16 cellular contexts compared by ENCODE assay signal in genomic region chr15:49521802-49522201, GRCh38.
DNase-seq lines count a peak whose midpoint lies in the region; ATAC-seq and TF ChIP-seq lines count a peak whose summit lies in the region.
"Had no signal": no experiment of that assay in that cellular context is flagged by ENCODE, and none has a peak within 500 bp of the region (broad histone marks: within the 10 kb centered on the region; RNA-seq: fewer than 3 reads in every experiment).

No MANE protein-coding gene starts in this region.

- no peak overlapping the region for H3K4me2 ChIP-seq in PC-9

- intact Hi-C loops in tibial artery (cut with DNase I; ENCODE audit: low total_unique reads) (no loop called here), PC-9 (cut with micrococcal nuclease; ENCODE audit: unreplicated experiment) (no loop called here)

- no peaks in the 10 kb centered on the region for H4K20me1 ChIP-seq in PC-9 (ENCODE audit: insufficient read depth)

- peak; percentile 16 for DNase-seq in EH (ENCODE audit: low read depth)
- DNase-seq in HUDEP-2 (lab: John Stamatoyannopoulos, UW; ENCODE audit: unreplicated experiment in 76 of 76) = peak in 40 of 76 experiments; percentile 1 to 74 (median 22)
- DNase-seq in foreskin keratinocyte = peak in 1 of 2 donors; percentile 23
- no peak for DNase-seq in tibial artery
- DNase-seq in PC-9 = no peak
- no peak for DNase-seq in HCEC 1CT
- DNase-seq: activated CD8-positive, alpha-beta memory T cell treated with anti-CD3 and anti-CD28 coated beads, Interleukin-2, amount 50 U/mL, for 48 hours; amygdala; effector CD8-positive, alpha-beta T cell; hippocampal formation; NCI-H1417; stimulated activated CD4-positive, alpha-beta T cell treated with anti-CD3 and anti-CD28 coated beads, Interleukin-4, amount 100 ng/mL, for 1 hour; stomach had no signal

- TF ChIP-seq CTCF in foreskin keratinocyte (conservative IDR thresholded peaks at IDR 0.05) = peak; percentile 36
- no peak for TF ChIP-seq CTCF in tibial artery (IDR thresholded peaks at IDR 0.05)
- no peak for TF ChIP-seq CTCF in PC-9 (conservative IDR thresholded peaks at IDR 0.05)

- no peak overlapping the region for H2AFZ ChIP-seq in PC-9

- H3F3A ChIP-seq in PC-9 (ENCODE audit: insufficient read depth, low read depth) = no peaks in the 10 kb centered on the region

- peak; percentile 39; the same call in 2 of the 3 replicates for ATAC-seq in SK-N-SH treated with all-trans-retinoic acid at 6 μM for 48 hours
- peak; percentile 27 for ATAC-seq in foreskin keratinocyte
- no peak for ATAC-seq in HG03378 (IDR thresholded peaks at IDR 0.05; ENCODE audit: unreplicated experiment)

- H3K27ac ChIP-seq in foreskin keratinocyte (no peak overlapping the region), tibial artery (no peak overlapping the region), PC-9 (no peak overlapping the region)
- H3K27ac ChIP-seq: stomach had no signal

- H3K27me3 ChIP-seq in foreskin keratinocyte (peaks cover 1% of the 10 kb centered on the region), tibial artery (no peaks in the 10 kb centered on the region), PC-9 (ENCODE audit: insufficient read depth, low read depth) (no peaks in the 10 kb centered on the region)
- H3K27me3 ChIP-seq: stomach had no signal

- H3K4me3 ChIP-seq in tibial artery = no peak overlapping the region
- H3K4me3 ChIP-seq in PC-9 = no peak overlapping the region
- H3K4me3 ChIP-seq: stomach had no signal

- POLR2A ChIA-PET in PC-9 (lab: Charles Lee; ENCODE audit: unreplicated experiment) = no interaction called here

- BruUV-seq in PC-9 (replicated peaks; lab: Mats Ljungman, UMichigan) = no TSS peak

- H3K9me3 ChIP-seq in tibial artery = peaks cover 0 to 31% (median 8%) of the 10 kb centered on the region in 3 donors
- no peaks in the 10 kb centered on the region for H3K9me3 ChIP-seq in PC-9 (ENCODE audit: insufficient read depth, low read depth)
- H3K9me3 ChIP-seq: Caco-2 had no signal

- H3K79me2 ChIP-seq in PC-9 (ENCODE audit: low read depth) = no peaks in the 10 kb centered on the region

- CTCF ChIA-PET in PC-9 (lab: Charles Lee) = no interaction called here

- no peaks in the 10 kb centered on the region for H3K9me2 ChIP-seq in PC-9 (ENCODE audit: insufficient read depth)

- H3K36me3 ChIP-seq in tibial artery (no peaks in the 10 kb centered on the region), PC-9 (ENCODE audit: low read depth) (no peaks in the 10 kb centered on the region)
- H3K36me3 ChIP-seq: stomach had no signal

- no peaks in the 10 kb centered on the region for H3K4me1 ChIP-seq in foreskin keratinocyte
- no peaks in the 10 kb centered on the region for H3K4me1 ChIP-seq in tibial artery
- H3K4me1 ChIP-seq in PC-9 (replicated peaks; ENCODE audit: insufficient read depth) = no peaks in the 10 kb centered on the region
- H3K4me1 ChIP-seq: Caco-2, stomach had no signal

TF ChIP-seq in SK-N-SH treated with all-trans-retinoic acid at 6 μM for 48 hours, 23 proteins besides CTCF, POLR2A, EP300 and RAD21:
- no peak for TF ChIP-seq CSDC2 (CRISPR knock-in tag; IDR thresholded peaks at IDR 0.05)
- TF ChIP-seq CREB5 (CRISPR knock-in tag; IDR thresholded peaks at IDR 0.05; ENCODE audit: low read depth) = no peak
- no peak for TF ChIP-seq BACH2 (CRISPR knock-in tag; IDR thresholded peaks at IDR 0.05; ENCODE audit: borderline replicate concordance)
- TF ChIP-seq ZNF565 (CRISPR knock-in tag; conservative IDR thresholded peaks at IDR 0.05; ENCODE audit: low read depth) = no peak
- no peak for TF ChIP-seq ZNF8 (CRISPR knock-in tag; IDR thresholded peaks at IDR 0.05)
- TF ChIP-seq ZNF70 (CRISPR knock-in tag; IDR thresholded peaks at IDR 0.05) = no peak
- TF ChIP-seq, protein P1, sequence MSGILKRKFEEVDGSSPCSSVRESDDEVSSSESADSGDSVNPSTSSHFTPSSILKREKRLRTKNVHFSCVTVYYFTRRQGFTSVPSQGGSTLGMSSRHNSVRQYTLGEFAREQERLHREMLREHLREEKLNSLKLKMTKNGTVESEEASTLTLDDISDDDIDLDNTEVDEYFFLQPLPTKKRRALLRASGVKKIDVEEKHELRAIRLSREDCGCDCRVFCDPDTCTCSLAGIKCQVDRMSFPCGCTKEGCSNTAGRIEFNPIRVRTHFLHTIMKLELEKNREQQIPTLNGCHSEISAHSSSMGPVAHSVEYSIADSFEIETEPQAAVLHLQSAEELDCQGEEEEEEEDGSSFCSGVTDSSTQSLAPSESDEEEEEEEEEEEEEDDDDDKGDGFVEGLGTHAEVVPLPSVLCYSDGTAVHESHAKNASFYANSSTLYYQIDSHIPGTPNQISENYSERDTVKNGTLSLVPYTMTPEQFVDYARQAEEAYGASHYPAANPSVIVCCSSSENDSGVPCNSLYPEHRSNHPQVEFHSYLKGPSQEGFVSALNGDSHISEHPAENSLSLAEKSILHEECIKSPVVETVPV (CRISPR knock-in tag; IDR thresholded peaks at IDR 0.05) = no peak
- TF ChIP-seq RARB (CRISPR knock-in tag; IDR thresholded peaks at IDR 0.05) = no peak
- no peak for TF ChIP-seq TOX (CRISPR knock-in tag; IDR thresholded peaks at IDR 0.05; ENCODE audit: borderline replicate concordance)
- no peak for TF ChIP-seq ISL1 (CRISPR knock-in tag; IDR thresholded peaks at IDR 0.05)
- no peak for TF ChIP-seq PPARA (CRISPR knock-in tag; IDR thresholded peaks at IDR 0.05; ENCODE audit: borderline replicate concordance)
- TF ChIP-seq, protein P2, sequence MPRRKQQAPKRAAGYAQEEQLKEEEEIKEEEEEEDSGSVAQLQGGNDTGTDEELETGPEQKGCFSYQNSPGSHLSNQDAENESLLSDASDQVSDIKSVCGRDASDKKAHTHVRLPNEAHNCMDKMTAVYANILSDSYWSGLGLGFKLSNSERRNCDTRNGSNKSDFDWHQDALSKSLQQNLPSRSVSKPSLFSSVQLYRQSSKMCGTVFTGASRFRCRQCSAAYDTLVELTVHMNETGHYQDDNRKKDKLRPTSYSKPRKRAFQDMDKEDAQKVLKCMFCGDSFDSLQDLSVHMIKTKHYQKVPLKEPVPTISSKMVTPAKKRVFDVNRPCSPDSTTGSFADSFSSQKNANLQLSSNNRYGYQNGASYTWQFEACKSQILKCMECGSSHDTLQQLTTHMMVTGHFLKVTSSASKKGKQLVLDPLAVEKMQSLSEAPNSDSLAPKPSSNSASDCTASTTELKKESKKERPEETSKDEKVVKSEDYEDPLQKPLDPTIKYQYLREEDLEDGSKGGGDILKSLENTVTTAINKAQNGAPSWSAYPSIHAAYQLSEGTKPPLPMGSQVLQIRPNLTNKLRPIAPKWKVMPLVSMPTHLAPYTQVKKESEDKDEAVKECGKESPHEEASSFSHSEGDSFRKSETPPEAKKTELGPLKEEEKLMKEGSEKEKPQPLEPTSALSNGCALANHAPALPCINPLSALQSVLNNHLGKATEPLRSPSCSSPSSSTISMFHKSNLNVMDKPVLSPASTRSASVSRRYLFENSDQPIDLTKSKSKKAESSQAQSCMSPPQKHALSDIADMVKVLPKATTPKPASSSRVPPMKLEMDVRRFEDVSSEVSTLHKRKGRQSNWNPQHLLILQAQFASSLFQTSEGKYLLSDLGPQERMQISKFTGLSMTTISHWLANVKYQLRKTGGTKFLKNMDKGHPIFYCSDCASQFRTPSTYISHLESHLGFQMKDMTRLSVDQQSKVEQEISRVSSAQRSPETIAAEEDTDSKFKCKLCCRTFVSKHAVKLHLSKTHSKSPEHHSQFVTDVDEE (CRISPR knock-in tag; IDR thresholded peaks at IDR 0.05) = no peak
- TF ChIP-seq SNAI2 (CRISPR knock-in tag; IDR thresholded peaks at IDR 0.05) = no peak
- no peak for TF ChIP-seq ESRRG (CRISPR knock-in tag; IDR thresholded peaks at IDR 0.05)

Comparison
In these comparisons a context has a peak if more than half of its experiments do, and no peak if none do; other contexts are left out.
1. DNase-seq: peak in EH (single experiment) and HUDEP-2 (40 of 76); none in tibial artery (0 of 2), PC-9 (0 of 2) and HCEC 1CT (single experiment).